ENCODE assay signal across 23 cellular contexts in the genomic region with DNA sequence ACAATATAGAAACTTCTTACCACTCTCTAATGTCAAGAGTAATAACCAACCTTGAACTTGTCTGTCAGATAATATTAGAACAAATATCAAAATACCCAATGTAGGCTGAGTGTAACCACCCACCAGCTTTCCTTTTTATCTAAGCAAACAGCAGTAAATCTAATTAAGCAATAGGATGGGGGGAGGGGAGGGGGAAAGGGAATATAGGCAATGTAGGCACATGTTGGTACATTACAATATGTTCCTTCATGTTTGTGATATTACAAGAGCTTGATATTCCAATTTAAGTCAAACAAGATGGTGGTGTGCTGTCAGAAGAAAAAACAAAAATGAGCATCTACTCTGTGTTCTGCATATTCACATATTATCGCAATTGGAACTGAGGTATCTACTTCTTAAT.
"Had no signal": no experiment of that assay in that cellular context is flagged by ENCODE, and none has a peak within 500 bp of the region (broad histone marks: within the 10 kb centered on the region; RNA-seq: fewer than 3 reads in every experiment).

No MANE protein-coding gene starts in this region.

- H3K4me2 ChIP-seq: hepatocyte had no signal

- DNase-seq: activated CD4-positive, alpha-beta T cell treated with anti-CD3 and anti-CD28 coated beads for 4 hours; activated CD4-positive, alpha-beta T cell treated with anti-CD3 and anti-CD28 coated beads, Interleukin-2, amount 50 U/mL, for 4 hours; activated effector memory CD4-positive, alpha-beta T cell treated with Interleukin-2 at 50 U/mL for 16 hours; activated naive CD4-positive, alpha-beta T cell treated with Interleukin-2 at 50 U/mL for 16 hours; activated T-cell treated with anti-CD3 and anti-CD28 coated beads for 4 hours; aorta; body of pancreas; dorsolateral prefrontal cortex; effector memory CD4-positive, alpha-beta T cell; gastrocnemius medialis; islet precursor cell; left ventricle myocardium inferior; mucosa of descending colon; spleen; stimulated activated naive CD4-positive, alpha-beta T cell; tibial artery; upper lobe of right lung had no signal

- H3K4me3 ChIP-seq: body of pancreas, cardiac muscle cell, coronary artery, dorsolateral prefrontal cortex, gastrocnemius medialis, hepatocyte, left ventricle myocardium inferior, mucosa of descending colon, right atrium auricular region, spleen, suprapubic skin, tibial artery, upper lobe of right lung had no signal

- ATAC-seq: body of pancreas; gastrocnemius medialis; mucosa of descending colon; natural killer cell treated with Interleukin-12 subunit alpha and Interleukin-12 subunit beta and Interleukin-15 and Interleukin-18, amount 100 ng/mL, for 72 hours; upper lobe of right lung had no signal

- H3K79me2 ChIP-seq: hepatocyte had no signal

- H3K27ac ChIP-seq: body of pancreas, cardiac muscle cell, coronary artery, dorsolateral prefrontal cortex, gastrocnemius medialis, hepatocyte, left ventricle myocardium inferior, right atrium auricular region, spleen, suprapubic skin, tibial artery, upper lobe of right lung had no signal

- H3K9me3 ChIP-seq: body of pancreas, gastrocnemius medialis, left ventricle myocardium inferior, mucosa of descending colon, right atrium auricular region, spleen, suprapubic skin, tibial artery, upper lobe of right lung had no signal

- H3K27me3 ChIP-seq: body of pancreas, cardiac muscle cell, dorsolateral prefrontal cortex, gastrocnemius medialis, hepatocyte, right atrium auricular region, spleen, suprapubic skin, tibial artery, upper lobe of right lung had no signal

- H3K4me1 ChIP-seq: body of pancreas, gastrocnemius medialis, right atrium auricular region, suprapubic skin, tibial artery had no signal

- H3K36me3 ChIP-seq: cardiac muscle cell, gastrocnemius medialis, left ventricle myocardium inferior, right atrium auricular region, spleen, suprapubic skin, tibial artery, upper lobe of right lung had no signal

- H2AFZ ChIP-seq: hepatocyte had no signal
